Comparison of ENCODE assay signal across 8 cellular contexts in genomic region chr2:219386532-219387280, GRCh38. TPM values are rescaled to one million over a fixed set of nuclear protein-coding genes. Genes with fewer than 3 reads are reported as not detected.
DNase-seq lines count a peak whose midpoint lies in the region; ATAC-seq, FAIRE-seq and TF ChIP-seq lines count a peak whose summit lies in the region.

No MANE protein-coding gene starts in this region.

- peaks cover 42% of the 10 kb centered on the region for H3K36me3 ChIP-seq in HUES64 (ENCODE audit: insufficient read depth, low read length)
- H3K36me3 ChIP-seq in breast epithelium: no peaks in the 10 kb centered on the region
- peaks cover 8% of the 10 kb centered on the region for H3K36me3 ChIP-seq in mucosa of descending colon (ENCODE audit: low read depth)

- H3K4me2 ChIP-seq in A549: peak overlapping the region; percentile 99

- no peak for TF ChIP-seq RAD21 in A549 (conservative IDR thresholded peaks at IDR 0.05 in 1 of 2, IDR thresholded peaks at IDR 0.05 in 1 of 2)

- peaks cover 9% of the 10 kb centered on the region for H3K4me1 ChIP-seq in A549
- H3K4me1 ChIP-seq in HUES64 (ENCODE audit: insufficient read depth, low read length): 0 out of 2 replicates have a peak, but pooled peaks cover 2% of the 10 kb centered on the region
- H3K4me1 ChIP-seq in breast epithelium: peaks cover 0 to 6% of the 10 kb centered on the region in 2 donors
- H3K4me1 ChIP-seq in mucosa of descending colon (ENCODE audit: low read depth): peaks cover 15% of the 10 kb centered on the region

- intact Hi-C loops in breast epithelium (cut with DNase I; ENCODE audit: low total_unique reads) (no loop called here), mucosa of descending colon (cut with DNase I, micrococcal nuclease) (no loop called here)

- FAIRE-seq in A549 (lab: Jason Lieb, UNC): no peak

- no peaks in the 10 kb centered on the region for H3K9me3 ChIP-seq in A549
- no peaks in the 10 kb centered on the region for H3K9me3 ChIP-seq in HUES64 (ENCODE audit: insufficient read depth, low read depth, low read length)
- H3K9me3 ChIP-seq in breast epithelium: no peaks in the 10 kb centered on the region
- no peaks in the 10 kb centered on the region for H3K9me3 ChIP-seq in mucosa of descending colon

- CTCF ChIA-PET in A549 (lab: Yijun Ruan, JAX): interaction anchor here (0.6 to 7.7 kb wide), 9 partner anchors 8 to 493 kb away, joined by 3 to 90 read pairs (median 4); no protein-coding TSS in a partner anchor

- POLR2A ChIA-PET in A549 (lab: Yijun Ruan, JAX): interaction anchor here (1.4 to 2.1 kb wide), 4 partner anchors 18 to 385 kb away, joined by 4 to 16 read pairs (median 4); partner anchors contain the start of gene GMPPA

- WGBS in A549 (ENCODE audit: missing lambda C conversion rate): 70% methylated on average over 18 of the region's 19 CpGs
- WGBS in HUES64: 56% methylated on average over 19 of the region's 19 CpGs

- H3K9ac ChIP-seq in HUES64 (ENCODE audit: low read depth, low read length): peak overlapping the region; percentile 88

- H3K4me3 ChIP-seq in A549 (peak overlapping the region; percentile 99), HUES64 (ENCODE audit: low read length) (peak overlapping the region; percentile 90), breast epithelium (peak overlapping the region; percentile 82 to 84 (median 82)), mucosa of descending colon (peak overlapping the region; percentile 67)

- H3K27ac ChIP-seq in A549: peak overlapping the region; percentile 96 to 97
- no peak overlapping the region for H3K27ac ChIP-seq in HUES64 (ENCODE audit: low read depth, low read length)
- H3K27ac ChIP-seq in breast epithelium: peak overlapping the region; percentile 93 to 97

- TF ChIP-seq CTCF in A549 (IDR thresholded peaks at IDR 0.05): no peak
- TF ChIP-seq CTCF in breast epithelium (IDR thresholded peaks at IDR 0.05): no peak
- no peak for TF ChIP-seq CTCF in mucosa of descending colon (IDR thresholded peaks at IDR 0.05)

- no peak for DNase-seq in A549 (ENCODE audit: low read depth in 1 of 2, low spot score in 1 of 2)
- no peak for DNase-seq in breast epithelium (ENCODE audit: low spot score in 2 of 2)
- DNase-seq in mucosa of descending colon: peak in 1 of 3 donors; percentile 68
- DNase-seq in NCI-H2171 (lab: John Stamatoyannopoulos, UW): no peak
- DNase-seq in SW 1271 (lab: John Stamatoyannopoulos, UW): no peak

- H3K27me3 ChIP-seq in HUES64 (ENCODE audit: insufficient read depth, low read length) (no peaks in the 10 kb centered on the region), breast epithelium (no peaks in the 10 kb centered on the region)

- ATAC-seq in A549 (peak in 1 of 2 experiments; percentile 5; a peak in 4 of 6 replicates), mucosa of descending colon (no peak), HG03457 (IDR thresholded peaks at IDR 0.05; ENCODE audit: unreplicated experiment) (no peak), GM19395 (IDR thresholded peaks at IDR 0.05; ENCODE audit: unreplicated experiment) (no peak)

- no peak for TF ChIP-seq POLR2A in A549 (IDR thresholded peaks at IDR 0.05; ENCODE audit: low read length)
- no peak for TF ChIP-seq POLR2A in breast epithelium (IDR thresholded peaks at IDR 0.05)

- TF ChIP-seq EP300 in A549 (IDR thresholded peaks at IDR 0.05): no peak

TF ChIP-seq in A549, 52 proteins besides CTCF, POLR2A, EP300 and RAD21:
- TF ChIP-seq MAX (IDR thresholded peaks at IDR 0.05) (no peak), FOSL2 (IDR thresholded peaks at IDR 0.05) (no peak), FOSL2 (CRISPR knock-in tag; IDR thresholded peaks at IDR 0.05) (no peak), HOXB5 (CRISPR knock-in tag; IDR thresholded peaks at IDR 0.05) (no peak), RARB (CRISPR knock-in tag; IDR thresholded peaks at IDR 0.05) (no peak), POLR2AphosphoS2 (conservative IDR thresholded peaks at IDR 0.05; ENCODE audit: low read length) (no peak), MAZ (IDR thresholded peaks at IDR 0.05; ENCODE audit: borderline replicate concordance, low read depth, low read length) (no peak), BHLHE40 (IDR thresholded peaks at IDR 0.05; ENCODE audit: low read depth, low read length) (no peak), RFX5 (IDR thresholded peaks at IDR 0.05) (no peak), ZNF302 (CRISPR knock-in tag; IDR thresholded peaks at IDR 0.05) (no peak)

RNA-seq across cellular contexts. Expression of gene DNPEP, which starts 1.0 kb away (rescaled TPM):
- polyA plus RNA-seq in A549 (2011; rRNA removed) (29.0 and 38.4 TPM in 2 replicates), A549 (2017; fragmentation: RNase III; extraction: RNeasy Plus Mini Kit Qiagen cat#74134 plus additional on column Dnase treatment) (40.8 to 42.8 TPM (median 40.9 TPM) in 3 replicates)
- 73.2 and 84.2 TPM in 2 replicates for polyA plus RNA-seq in A549 (2012; cell fraction: cytosol; rRNA removed)
- polyA plus RNA-seq in A549 (2012; cell fraction: nucleus; rRNA removed): 159 and 164 TPM in 2 replicates
- 54.4 and 63.2 TPM in 2 replicates for polyA minus RNA-seq in A549 (2011; rRNA and poly(A)+ RNA removed)
- polyA plus RNA-seq in HUES64 (2013, experiment 1 of 2): 32.9 TPM
- 42.9 TPM for polyA plus RNA-seq in HUES64 (2013, experiment 2 of 2)
- total RNA-seq in breast epithelium (10 to 100 TPM; 49.8 to 81.9 (median 79.0) TPM), mucosa of descending colon (100 to 1,000 TPM in 2 of 3 donors, 10 to 100 TPM in 1; 75.7 to 127 (median 125) TPM)

RNA-seq across cellular contexts. Expression of gene DES, which starts 31.5 kb away (rescaled TPM):
- polyA plus RNA-seq in A549 (2011; rRNA removed) (0.06 and 0.20 TPM in 2 replicates), A549 (2017; fragmentation: RNase III; extraction: RNeasy Plus Mini Kit Qiagen cat#74134 plus additional on column Dnase treatment) (0.09 TPM in 1 of 3 replicates, not detected in the others)
- polyA plus RNA-seq in A549 (2012; cell fraction: cytosol; rRNA removed): 0.01 and 0.10 TPM in 2 replicates
- 0.04 TPM in 1 of 2 replicates, not detected in the other for polyA plus RNA-seq in A549 (2012; cell fraction: nucleus; rRNA removed)
- polyA minus RNA-seq in A549 (2011; rRNA and poly(A)+ RNA removed): 0.21 TPM in 1 of 2 replicates, not detected in the other
- polyA plus RNA-seq in HUES64 (2013, experiment 1 of 2): 2.4 TPM
- polyA plus RNA-seq in HUES64 (2013, experiment 2 of 2): 4.6 TPM
- total RNA-seq in breast epithelium (10 to 100 TPM; 17.1 to 29.6 (median 29.5) TPM), mucosa of descending colon (1,000 to 10,000 TPM in 1 of 3 donors, 100 to 1,000 TPM in 1, 10 to 100 TPM in 1; 65.4 to 4,715 (median 359) TPM)

RNA-seq across cellular contexts. Expression of gene SPEG, which starts 47.9 kb away (rescaled TPM):
- polyA plus RNA-seq in A549 (2011; rRNA removed) (2.3 TPM in 2 replicates), A549 (2017; fragmentation: RNase III; extraction: RNeasy Plus Mini Kit Qiagen cat#74134 plus additional on column Dnase treatment) (9.3 to 13.0 TPM (median 11.5 TPM) in 3 replicates)
- 5.8 and 7.2 TPM in 2 replicates for polyA plus RNA-seq in A549 (2012; cell fraction: cytosol; rRNA removed)
- polyA plus RNA-seq in A549 (2012; cell fraction: nucleus; rRNA removed): 25.9 and 31.3 TPM in 2 replicates
- 3.1 and 6.2 TPM in 2 replicates for polyA minus RNA-seq in A549 (2011; rRNA and poly(A)+ RNA removed)
- polyA plus RNA-seq in HUES64 (2013, experiment 1 of 2): 15.6 TPM
- polyA plus RNA-seq in HUES64 (2013, experiment 2 of 2): 21.6 TPM
- total RNA-seq in breast epithelium (10 to 100 TPM in 2 of 3 donors, under 1 TPM in 1; 0.32 to 36.6 (median 21.0) TPM), mucosa of descending colon (100 to 1,000 TPM in 1 of 3 donors, 10 to 100 TPM in 1, 1 to 10 TPM in 1; 7.9 to 242 (median 22.2) TPM)

RNA-seq across cellular contexts. Expression of gene RESP18, which starts 54.2 kb away (rescaled TPM):
- polyA plus RNA-seq in A549 (2011; rRNA removed): not detected in 2 replicates
- polyA plus RNA-seq in A549 (2012; cell fraction: cytosol; rRNA removed): not detected in 2 replicates
- not detected in 2 replicates for polyA plus RNA-seq in A549 (2012; cell fraction: nucleus; rRNA removed)
- polyA plus RNA-seq in A549 (2017; fragmentation: RNase III; extraction: RNeasy Plus Mini Kit Qiagen cat#74134 plus additional on column Dnase treatment): not detected in 3 replicates
- polyA minus RNA-seq in A549 (2011; rRNA and poly(A)+ RNA removed): not detected in 2 replicates
- polyA plus RNA-seq in HUES64 (2013, experiment 1 of 2): not detected
- not detected for polyA plus RNA-seq in HUES64 (2013, experiment 2 of 2)
- total RNA-seq in breast epithelium: not detected
- not detected for total RNA-seq in mucosa of descending colon
